Comparison of ENCODE assay signal across 9 cellular contexts in genomic region chr4:102826105-102826889, GRCh38. TPM values are rescaled to one million over a fixed set of nuclear protein-coding genes. Genes with fewer than 3 reads are reported as not detected.
DNase-seq lines count a peak whose midpoint lies in the region; ATAC-seq, FAIRE-seq and TF ChIP-seq lines count a peak whose summit lies in the region.
"Had no signal": no experiment of that assay in that cellular context is flagged by ENCODE, and none has a peak within 500 bp of the region (broad histone marks: within the 10 kb centered on the region; RNA-seq: fewer than 3 reads in every experiment).

No MANE protein-coding gene starts in this region.

- H3K9ac ChIP-seq in astrocyte (ENCODE audit: low read length) = peak overlapping the region; percentile 98

- H3K36me3 ChIP-seq in heart left ventricle = peaks cover 0 to 28% (median 7%) of the 10 kb centered on the region in 9 donors
- H3K36me3 ChIP-seq in astrocyte (ENCODE audit: insufficient read depth, low read length) = no peaks in the 10 kb centered on the region
- peaks cover 8% of the 10 kb centered on the region for H3K36me3 ChIP-seq in lower lobe of right lung
- H3K36me3 ChIP-seq in vagina = no peaks in the 10 kb centered on the region

- H3K4me1 Mint-ChIP-seq in astrocyte (ENCODE audit: low read depth, unreplicated experiment) = peaks cover 6% of the 10 kb centered on the region

- H3K4me3 Mint-ChIP-seq in astrocyte (ENCODE audit: unreplicated experiment) = no peak overlapping the region
- H3K4me3 Mint-ChIP-seq: activated naive CD8-positive, alpha-beta T cell had no signal

- ATAC-seq in heart left ventricle (no peak), left ventricle myocardium superior (no peak), lower lobe of right lung (no peak), GM21576 (IDR thresholded peaks at IDR 0.05; ENCODE audit: unreplicated experiment) (no peak)

- no peak for FAIRE-seq in astrocyte (lab: Jason Lieb, UNC)

- H3K27ac Mint-ChIP-seq in astrocyte (ENCODE audit: unreplicated experiment) = no peak overlapping the region
- H3K27ac Mint-ChIP-seq: activated naive CD8-positive, alpha-beta T cell had no signal

- H3K79me2 ChIP-seq in astrocyte (ENCODE audit: insufficient read depth, low read length) = peaks cover 79% of the 10 kb centered on the region

- H3K27me3 Mint-ChIP-seq in astrocyte (ENCODE audit: low read depth, unreplicated experiment) = no peaks in the 10 kb centered on the region
- H3K27me3 Mint-ChIP-seq: activated naive CD8-positive, alpha-beta T cell had no signal

- peaks cover 53% of the 10 kb centered on the region for H4K20me1 ChIP-seq in astrocyte (ENCODE audit: insufficient read depth, low read length)

- H2AFZ ChIP-seq in astrocyte (ENCODE audit: low read depth, low read length) = no peak overlapping the region

- H3K36me3 Mint-ChIP-seq in astrocyte (ENCODE audit: low read depth, unreplicated experiment) = peaks cover 2% of the 10 kb centered on the region

- DNase-seq in heart left ventricle (no peak), left ventricle myocardium superior (no peak), astrocyte (ENCODE audit: low read depth) (no peak), lower lobe of right lung (no peak), vagina (ENCODE audit: extremely low spot score in 2 of 2) (no peak), D341Med (ENCODE audit: low spot score) (no peak)
- DNase-seq in stimulated activated CD4-positive, alpha-beta T cell treated with anti-CD3 and anti-CD28 coated beads, Interleukin-12 subunit alpha, Interleukin-12 subunit beta, amount 100 ng/mL, for 4 hours = no peak

- no peaks in the 10 kb centered on the region for H3K9me3 ChIP-seq in heart left ventricle
- H3K9me3 ChIP-seq in astrocyte (ENCODE audit: insufficient read depth, low read depth, low read length) = no peaks in the 10 kb centered on the region
- no peaks in the 10 kb centered on the region for H3K9me3 ChIP-seq in lower lobe of right lung
- H3K9me3 ChIP-seq in vagina = no peaks in the 10 kb centered on the region

- H3K4me3 ChIP-seq in heart left ventricle (peak overlapping the region; percentile 83 to 99 (median 91)), astrocyte (ENCODE audit: insufficient read depth, low read depth, low read length) (peak overlapping the region; percentile 99), lower lobe of right lung (peak overlapping the region; percentile 75), vagina (peak overlapping the region; percentile 79 to 88)

- H3K27me3 ChIP-seq in heart left ventricle (no peaks in the 10 kb centered on the region), astrocyte (ENCODE audit: insufficient read depth, low read length) (no peaks in the 10 kb centered on the region), lower lobe of right lung (ENCODE audit: low read depth) (no peaks in the 10 kb centered on the region), vagina (no peaks in the 10 kb centered on the region)

- no peak for TF ChIP-seq POLR2A in heart left ventricle (IDR thresholded peaks at IDR 0.05)
- no peak for TF ChIP-seq POLR2A in vagina (IDR thresholded peaks at IDR 0.05)

- peak overlapping the region; percentile 93 for H3K4me2 ChIP-seq in astrocyte (ENCODE audit: low read length)

- WGBS in heart left ventricle, 4 donors = 0 to 1% (median 1%) methylated on average over 38 of the region's 38 CpGs

- TF ChIP-seq CTCF in heart left ventricle (IDR thresholded peaks at IDR 0.05) = no peak
- TF ChIP-seq CTCF in astrocyte (IDR thresholded peaks at IDR 0.05; ENCODE audit: insufficient read depth, low read depth, low read length) = no peak
- TF ChIP-seq CTCF in lower lobe of right lung (IDR thresholded peaks at IDR 0.05) = no peak
- TF ChIP-seq CTCF in vagina (IDR thresholded peaks at IDR 0.05) = no peak

- H3K9me3 Mint-ChIP-seq in astrocyte (ENCODE audit: unreplicated experiment) = no peaks in the 10 kb centered on the region

- intact Hi-C loops in heart left ventricle (cut with DNase I) (loop anchor here in 6 of 10 donors (2.0 to 10.0 kb wide), 8 partner anchors 43 to 325 kb away; partner anchors contain the start of genes CISD2 (in 3 of the 6), SLC9B1 (in 3 of the 6), MANBA (in 2 of the 6) and NFKB1 (in 2 of the 6)), left ventricle myocardium superior (cut with micrococcal nuclease) (no loop called here), lower lobe of right lung (cut with DNase I) (no loop called here), vagina (cut with DNase I) (loop anchor here (2.0 to 10.0 kb wide), 3 partner anchors 43 to 251 kb away; partner anchors contain the start of genes CISD2, MANBA and SLC9B2)

- H3K27ac ChIP-seq in heart left ventricle (peak overlapping the region; percentile 100), astrocyte (ENCODE audit: low read depth, low read length) (peak overlapping the region; percentile 99), lower lobe of right lung (peak overlapping the region; percentile 100), vagina (peak overlapping the region; percentile 100)

- H3K4me1 ChIP-seq in heart left ventricle (peaks cover 0 to 54% (median 44%) of the 10 kb centered on the region in 12 donors), astrocyte (ENCODE audit: insufficient read depth, low read length) (peaks cover 26% of the 10 kb centered on the region), lower lobe of right lung (peaks cover 46% of the 10 kb centered on the region), vagina (peaks cover 52% of the 10 kb centered on the region)

RNA-seq across cellular contexts. Expression of gene UBE2D3, which starts 1.1 kb away (rescaled TPM):
- total RNA-seq in heart left ventricle = 100 to 1,000 TPM; 216 to 381 (median 258) TPM
- polyA plus RNA-seq in heart left ventricle = 100 to 1,000 TPM in 1 of 2 donors, 10 to 100 TPM in 1; 87.4 to 351 TPM
- total RNA-seq in left ventricle myocardium superior = 279 TPM
- total RNA-seq in astrocyte = 300 and 340 TPM in 2 replicates
- total RNA-seq in lower lobe of right lung = 289 TPM
- 347 TPM for total RNA-seq in vagina

RNA-seq across cellular contexts. Expression of gene CISD2, which starts 42.5 kb away (rescaled TPM):
- total RNA-seq in heart left ventricle = 10 to 100 TPM in 7 of 9 donors, 1 to 10 TPM in 2; 9.0 to 22.3 (median 18.4) TPM
- polyA plus RNA-seq in heart left ventricle = 10 to 100 TPM; 11.3 to 35.8 TPM
- total RNA-seq in left ventricle myocardium superior = 20.1 TPM
- 29.4 and 31.0 TPM in 2 replicates for total RNA-seq in astrocyte
- 28.5 TPM for total RNA-seq in lower lobe of right lung
- 11.3 TPM for total RNA-seq in vagina

Comparison
In these comparisons a context has a peak if more than half of its experiments do, and no peak if none do; other contexts are left out.
1. intact Hi-C loops: an anchor here in heart left ventricle (2.0 to 10.0 kb wide) and vagina (2.0 to 10.0 kb wide); none called in left ventricle myocardium superior and lower lobe of right lung.